ENCODE assay signal across 9 cellular contexts in genomic region chr1:37480125-37480466, GRCh38. TPM values are rescaled to one million over a fixed set of nuclear protein-coding genes. Genes with fewer than 3 reads are reported as not detected.
A peak's percentile ranks its signal among the peaks of the same experiment; 100 is the strongest.
DNase-seq lines count a peak whose midpoint lies in the region; ATAC-seq and TF ChIP-seq lines count a peak whose summit lies in the region.
"Had no signal": no experiment of that assay in that cellular context is flagged by ENCODE, and none has a peak within 500 bp of the region (broad histone marks: within the 10 kb centered on the region; RNA-seq: fewer than 3 reads in every experiment).

No MANE protein-coding gene starts in this region.

- H3K4me3 ChIP-seq in AG09309 (ENCODE audit: control insufficient read depth, low read depth, low read length) (peak overlapping the region; percentile 37), Karpas-422 (ENCODE audit: low read length) (peak overlapping the region; percentile 62; the same call in 1 of the 2 replicates), mucosa of descending colon (no peak overlapping the region)

- peaks cover 51% of the 10 kb centered on the region for H3K4me1 ChIP-seq in Karpas-422 (ENCODE audit: low read length)
- peaks cover 53% of the 10 kb centered on the region for H3K4me1 ChIP-seq in mucosa of descending colon (ENCODE audit: low read depth)

- peaks cover 61% of the 10 kb centered on the region for H3K4me1 Mint-ChIP-seq in chondrocyte (ENCODE audit: low read depth)
- peaks cover 61 to 78% of the 10 kb centered on the region in 2 donors for H3K4me1 Mint-ChIP-seq in natural killer cell

- H3K9ac ChIP-seq in Karpas-422 (ENCODE audit: low read length) = peak overlapping the region; percentile 65

- peaks cover 22% of the 10 kb centered on the region; the same call in 1 of the 2 replicates for H3K79me2 ChIP-seq in Karpas-422 (ENCODE audit: low read length)

- H3K4me3 Mint-ChIP-seq in chondrocyte (ENCODE audit: unreplicated experiment) = no peak overlapping the region
- H3K4me3 Mint-ChIP-seq in natural killer cell = peak overlapping the region; percentile 95

- no peak for TF ChIP-seq CTCF in AG09309 (IDR thresholded peaks at IDR 0.05; ENCODE audit: control insufficient read depth, insufficient read depth, low read depth, low read length, missing control alignments)
- no peak for TF ChIP-seq CTCF in chondrocyte (IDR thresholded peaks at IDR 0.05)
- no peak for TF ChIP-seq CTCF in natural killer cell (IDR thresholded peaks at IDR 0.05)
- no peak for TF ChIP-seq CTCF in mucosa of descending colon (IDR thresholded peaks at IDR 0.05)

- H3K27ac Mint-ChIP-seq in chondrocyte (ENCODE audit: unreplicated experiment) = peak overlapping the region; percentile 97
- H3K27ac Mint-ChIP-seq in natural killer cell = peak overlapping the region; percentile 99 to 100

- peaks cover 9% of the 10 kb centered on the region; the same call in 1 of the 2 replicates for H3K36me3 ChIP-seq in Karpas-422 (ENCODE audit: insufficient read depth, low read length)
- H3K36me3 ChIP-seq in mucosa of descending colon (ENCODE audit: low read depth) = peaks cover 25% of the 10 kb centered on the region

- H3K27me3 Mint-ChIP-seq in chondrocyte (ENCODE audit: low read depth) = no peaks in the 10 kb centered on the region
- no peaks in the 10 kb centered on the region for H3K27me3 Mint-ChIP-seq in natural killer cell (ENCODE audit: low read depth in 2 of 2)

- no peak for DNase-seq in AG09309 (ENCODE audit: low read depth)
- DNase-seq in Karpas-422 = no peak
- no peak for DNase-seq in chondrocyte (ENCODE audit: low spot score)
- no peak for DNase-seq in natural killer cell
- DNase-seq in mucosa of descending colon = no peak
- no peak for DNase-seq in NCI-H82 (lab: John Stamatoyannopoulos, UW)
- no peak for DNase-seq in GM03348 (ENCODE audit: low spot score)
- DNase-seq: RPMI8226 had no signal

- H3K4me2 ChIP-seq in Karpas-422 (ENCODE audit: low read depth, low read length, poor library complexity, severe bottlenecking) = peak overlapping the region; percentile 80

- H3K36me3 Mint-ChIP-seq in chondrocyte (ENCODE audit: low read depth) (peaks cover 18% of the 10 kb centered on the region), natural killer cell (no peaks in the 10 kb centered on the region)

- H3K27ac ChIP-seq in Karpas-422 (ENCODE audit: low read length) = no peak overlapping the region

- H3K9me3 Mint-ChIP-seq in chondrocyte (ENCODE audit: low read depth) = no peaks in the 10 kb centered on the region
- H3K9me3 Mint-ChIP-seq in natural killer cell = no peaks in the 10 kb centered on the region

- no peak overlapping the region for H2AFZ ChIP-seq in Karpas-422 (ENCODE audit: low read length)

- peaks cover 10% of the 10 kb centered on the region; the same call in 1 of the 2 replicates for H4K20me1 ChIP-seq in Karpas-422 (ENCODE audit: insufficient read depth, low read depth, low read length)

- H3K9me3 ChIP-seq in Karpas-422 (ENCODE audit: low read length) = no peaks in the 10 kb centered on the region
- H3K9me3 ChIP-seq in mucosa of descending colon = no peaks in the 10 kb centered on the region

- H3K9me2 ChIP-seq in Karpas-422 (replicated peaks; ENCODE audit: insufficient read depth, low read length) = no peaks in the 10 kb centered on the region

- intact Hi-C loops in natural killer cell (cut with micrococcal nuclease) = no loop called here
- intact Hi-C loops in mucosa of descending colon (cut with DNase I, micrococcal nuclease) = no loop called here

- ATAC-seq in natural killer cell (no peak), mucosa of descending colon (no peak), GM18520 (IDR thresholded peaks at IDR 0.05; ENCODE audit: unreplicated experiment) (no peak)

- H3K27me3 ChIP-seq in Karpas-422 (ENCODE audit: low read length) = no peaks in the 10 kb centered on the region

RNA-seq across cellular contexts. Expression of gene ZC3H12A, which starts 5.7 kb away (rescaled TPM):
- 3.8 and 17.7 TPM in 2 replicates for total RNA-seq in Karpas-422 (2014; rRNA removed; shearing (Covaris generic); ENCODE audit: low replicate concordance)
- total RNA-seq in chondrocyte (5.9 to 7.5 TPM (median 6.9 TPM) in 3 replicates), natural killer cell (100 to 1,000 TPM; 219 to 366 (median 289) TPM), mucosa of descending colon (10 to 100 TPM; 25.6 to 42.4 (median 25.9) TPM)

RNA-seq across cellular contexts. Expression of gene MEAF6, which starts 34.5 kb away (rescaled TPM):
- 105 and 126 TPM in 2 replicates for total RNA-seq in Karpas-422 (2014; rRNA removed; shearing (Covaris generic); ENCODE audit: low replicate concordance)
- 47.4 to 52.8 TPM (median 48.7 TPM) in 3 replicates for total RNA-seq in chondrocyte
- 10 to 100 TPM; 63.9 to 78.7 (median 69.0) TPM for total RNA-seq in natural killer cell
- 10 to 100 TPM; 30.2 to 59.5 (median 35.4) TPM for total RNA-seq in mucosa of descending colon

Comparison
In these comparisons a context has a peak if more than half of its experiments do, and no peak if none do; other contexts are left out.
1. RNA of gene ZC3H12A, which starts 5.7 kb away (total RNA-seq): 219 to 366 TPM in natural killer cell; 25.6 to 42.4 TPM in mucosa of descending colon, 5.9 to 7.5 TPM in chondrocyte and 3.8 to 17.7 TPM in Karpas-422; every median in the first group is over 4 times any median in the second.